Comparison of ENCODE assay signal across 32 cellular contexts in the genomic region with DNA sequence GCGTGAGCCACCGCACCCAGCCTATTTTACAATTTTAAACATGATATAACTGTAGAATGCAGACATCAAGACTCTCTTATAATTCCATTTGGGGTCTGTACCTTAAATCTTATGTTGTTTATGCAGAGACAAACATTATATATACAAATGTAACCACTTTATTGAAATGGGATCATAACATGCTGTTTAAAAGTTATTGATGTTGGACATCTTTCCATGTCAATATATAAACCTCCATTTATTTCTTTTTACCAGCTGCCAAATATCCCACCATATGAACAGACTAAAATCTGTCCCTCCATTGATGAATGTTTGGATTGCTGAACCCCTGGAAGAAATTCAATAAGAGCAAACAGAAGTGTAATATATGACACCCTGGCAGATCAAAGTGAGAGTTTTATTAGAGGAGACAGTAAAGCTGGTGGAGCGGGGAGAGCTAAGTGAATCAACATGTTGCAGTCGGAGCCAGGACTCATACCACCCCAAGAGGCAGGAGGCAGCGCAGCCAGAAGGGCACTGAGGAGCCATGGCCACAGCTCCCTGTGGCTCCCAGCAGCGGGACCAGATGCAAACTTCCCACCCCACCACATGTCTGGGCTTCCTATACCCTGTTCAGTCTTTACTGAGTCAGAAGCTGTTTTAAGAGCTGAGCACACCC. TPM values are rescaled to one million over a fixed set of nuclear protein-coding genes. Genes with fewer than 3 reads are reported as not detected.
"Had no signal": no experiment of that assay in that cellular context is flagged by ENCODE, and none has a peak within 500 bp of the region (broad histone marks: within the 10 kb centered on the region; RNA-seq: fewer than 3 reads in every experiment).

No MANE protein-coding gene starts in this region.

- DNase-seq: activated CD4-positive, alpha-beta T cell treated with anti-CD3 and anti-CD28 coated beads for 4 hours; activated CD4-positive, alpha-beta T cell treated with anti-CD3 and anti-CD28 coated beads, Interleukin-2, amount 50 U/mL, for 4 hours; activated effector memory CD4-positive, alpha-beta T cell treated with anti-CD3 and anti-CD28 coated beads, Interleukin-2, amount 50 U/mL, for 16 hours; activated naive CD4-positive, alpha-beta T cell treated with anti-CD3 and anti-CD28 coated beads for 36 hours; activated naive CD8-positive, alpha-beta T cell treated with anti-CD3 and anti-CD28 coated beads for 36 hours; cerebellar nuclear complex; colonic mucosa; effector memory CD4-positive, alpha-beta T cell; head of caudate nucleus; hypothalamus; immature natural killer cell; left ventricle myocardium inferior; mesendoderm; natural killer cell; stimulated activated CD4-positive, alpha-beta T cell treated with anti-CD3 and anti-CD28 coated beads, Interleukin-4, amount 100 ng/mL, for 24 hours; uterus had no signal

- H3K4me1 ChIP-seq: colonic mucosa had no signal

- H3K27me3 ChIP-seq: ascending aorta, right lobe of liver had no signal

- H3K4me3 ChIP-seq: ascending aorta, cardiac muscle cell, colonic mucosa, gastroesophageal sphincter, left ventricle myocardium inferior, lung, skin epidermis, uterus had no signal

- H3K9me3 ChIP-seq: ascending aorta, colonic mucosa, gastroesophageal sphincter, left ventricle myocardium inferior, right lobe of liver, uterus had no signal

- H3K27ac ChIP-seq: ascending aorta, cardiac muscle cell, colonic mucosa, gastroesophageal sphincter, left ventricle myocardium inferior, skin epidermis, uterus, VCaP had no signal

- H3K36me3 ChIP-seq: ascending aorta, cardiac muscle cell, colonic mucosa, gastroesophageal sphincter, left ventricle myocardium inferior, right lobe of liver, uterus had no signal

RNA-seq across cellular contexts. Expression of gene PCSK9, which starts 4.7 kb away (rescaled TPM):
- total RNA-seq: activated naive CD4-positive, alpha-beta T cell treated with anti-CD3 and anti-CD28 coated beads for 36 hours; activated naive CD8-positive, alpha-beta T cell treated with anti-CD3 and anti-CD28 coated beads for 36 hours; ascending aorta; left ventricle myocardium inferior; mononuclear cell; natural killer cell; subcutaneous adipose tissue had no signal
- polyA plus RNA-seq: cardiac muscle cell, immature natural killer cell had no signal

RNA-seq across cellular contexts. Expression of gene BSND, which starts 35.9 kb away (rescaled TPM):
- total RNA-seq: activated naive CD4-positive, alpha-beta T cell treated with anti-CD3 and anti-CD28 coated beads for 36 hours; activated naive CD8-positive, alpha-beta T cell treated with anti-CD3 and anti-CD28 coated beads for 36 hours; ascending aorta; cardiac muscle cell; colonic mucosa; dermis microvascular lymphatic vessel endothelial cell; epithelial cell of proximal tubule; fibroblast of lung; fibroblast of villous mesenchyme; gastroesophageal sphincter; kidney epithelial cell; left ventricle myocardium inferior; lung; mononuclear cell; natural killer cell; omental fat pad; posterior vena cava; right lobe of liver; subcutaneous adipose tissue; uterus had no signal
- polyA plus RNA-seq: cardiac muscle cell, fibroblast of lung, immature natural killer cell had no signal

RNA-seq across cellular contexts. Expression of gene TMEM61, which starts 54.2 kb away (rescaled TPM):
- total RNA-seq: activated naive CD4-positive, alpha-beta T cell treated with anti-CD3 and anti-CD28 coated beads for 36 hours; activated naive CD8-positive, alpha-beta T cell treated with anti-CD3 and anti-CD28 coated beads for 36 hours; ascending aorta; cardiac muscle cell; epithelial cell of proximal tubule; fibroblast of lung; fibroblast of villous mesenchyme; left ventricle myocardium inferior; mononuclear cell; natural killer cell; omental fat pad; subcutaneous adipose tissue had no signal
- polyA plus RNA-seq: cardiac muscle cell, fibroblast of lung, immature natural killer cell had no signal
